10 cellular contexts compared by ENCODE assay signal in the genomic region with DNA sequence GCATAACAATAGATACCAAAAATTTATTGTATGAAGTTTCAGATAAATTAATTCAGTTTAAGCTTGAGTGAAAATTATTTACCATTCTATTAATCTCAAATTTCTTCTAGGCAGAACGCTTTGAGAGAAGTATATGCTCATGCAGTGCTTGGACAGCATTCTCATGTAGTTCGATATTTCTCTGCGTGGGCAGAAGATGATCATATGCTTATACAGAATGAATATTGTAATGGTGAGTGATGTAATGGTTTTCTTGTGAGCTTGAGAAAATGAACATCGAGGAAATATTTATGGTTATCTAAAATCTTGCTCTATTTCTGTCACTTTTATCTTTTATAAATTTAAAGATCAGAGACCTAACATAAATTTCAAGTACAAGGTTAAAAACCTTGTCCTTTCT. TPM values are rescaled to one million over a fixed set of nuclear protein-coding genes. Genes with fewer than 3 reads are reported as not detected.
DNase-seq lines count a peak whose midpoint lies in the region; ATAC-seq, FAIRE-seq and TF ChIP-seq lines count a peak whose summit lies in the region.
"Had no signal": no experiment of that assay in that cellular context is flagged by ENCODE, and none has a peak within 500 bp of the region (broad histone marks: within the 10 kb centered on the region; RNA-seq: fewer than 3 reads in every experiment).

No MANE protein-coding gene starts in this region.

- H4K20me1 ChIP-seq in keratinocyte (ENCODE audit: control insufficient read depth, extremely low read depth, insufficient read depth, low read length) = no peaks in the 10 kb centered on the region

- peak overlapping the region; percentile 83 for H3K4me2 ChIP-seq in keratinocyte (ENCODE audit: control insufficient read depth, extremely low read depth, insufficient read depth, low read depth, low read length)

- peaks cover 81% of the 10 kb centered on the region for H3K79me2 ChIP-seq in keratinocyte (ENCODE audit: control insufficient read depth, insufficient read depth, low read length)

- H3K4me1 ChIP-seq in left ventricle myocardium inferior = peaks cover 54% of the 10 kb centered on the region
- peaks cover 9 to 11% of the 10 kb centered on the region in 2 donors for H3K4me1 ChIP-seq in ascending aorta
- H3K4me1 ChIP-seq in keratinocyte (ENCODE audit: control insufficient read depth, extremely low read depth, insufficient read depth, low read length) = peaks cover 13% of the 10 kb centered on the region
- H3K4me1 ChIP-seq in vagina = peaks cover 37% of the 10 kb centered on the region

- TF ChIP-seq CTCF in left ventricle myocardium inferior (IDR thresholded peaks at IDR 0.05; ENCODE audit: borderline replicate concordance) (no peak), ascending aorta (IDR thresholded peaks at IDR 0.05) (no peak), keratinocyte (optimal IDR thresholded peaks at IDR 0.05 in 1 of 3, IDR thresholded peaks at IDR 0.05 in 1 of 3, conservative IDR thresholded peaks at IDR 0.05 in 1 of 3; ENCODE audit: extremely low read depth in 1 of 3, insufficient read depth in 2 of 3, low read length in 3 of 3) (no peak), vagina (IDR thresholded peaks at IDR 0.05) (no peak)

- H3K27ac ChIP-seq in left ventricle myocardium inferior (replicated peaks) (peak overlapping the region; percentile 98), ascending aorta (peak overlapping the region; percentile 89 to 98), keratinocyte (ENCODE audit: control insufficient read depth, insufficient read depth, low read length) (peak overlapping the region; percentile 95), vagina (peak overlapping the region; percentile 70)

- dilution Hi-C loops in keratinocyte (cut with MboI; ENCODE audit: extremely low pct_ligation_motif_present, low sequenced_read_pairs) = no loop called here

- H3K9me3 ChIP-seq in left ventricle myocardium inferior (replicated peaks) = no peaks in the 10 kb centered on the region
- no peaks in the 10 kb centered on the region for H3K9me3 ChIP-seq in ascending aorta
- H3K9me3 ChIP-seq in keratinocyte (ENCODE audit: control insufficient read depth, low read depth, low read length) = no peaks in the 10 kb centered on the region
- no peaks in the 10 kb centered on the region for H3K9me3 ChIP-seq in vagina

- DNase-seq in left ventricle myocardium inferior = no peak
- DNase-seq in cardiac septum (ENCODE audit: low spot score) = no peak
- no peak for DNase-seq in ascending aorta (ENCODE audit: low spot score in 2 of 2)
- DNase-seq in keratinocyte (ENCODE audit: low read depth, low spot score) = no peak
- no peak for DNase-seq in vagina (ENCODE audit: extremely low spot score in 2 of 2)
- no peak for DNase-seq in HTR-8/SVneo (ENCODE audit: insufficient read length, low spot score)
- DNase-seq: DMS 273 treated with DMSO at 0.1 percent for 48 hours, NCI-H1694 treated with DMSO at 0.1 percent for 48 hours had no signal

- no peaks in the 10 kb centered on the region for H3K27me3 ChIP-seq in left ventricle myocardium inferior (ENCODE audit: low read depth)
- no peaks in the 10 kb centered on the region for H3K27me3 ChIP-seq in ascending aorta
- H3K27me3 ChIP-seq in keratinocyte (ENCODE audit: control insufficient read depth, extremely low read depth, insufficient read depth, low read length) = no peaks in the 10 kb centered on the region
- H3K27me3 ChIP-seq in vagina = no peaks in the 10 kb centered on the region

- H3K4me3 ChIP-seq in left ventricle myocardium inferior (peak overlapping the region; percentile 84), ascending aorta (peak overlapping the region; percentile 89 to 98), keratinocyte (ENCODE audit: control insufficient read depth in 2 of 3, extremely low read depth in 1 of 3, insufficient read depth in 2 of 3, low read depth in 1 of 3, low read length in 3 of 3) (peak overlapping the region; percentile 71 to 86 (median 71)), vagina (peak overlapping the region in 1 of 2 donors; percentile 87)

- ATAC-seq in GM21737 (IDR thresholded peaks at IDR 0.05; ENCODE audit: unreplicated experiment) (no peak), HG03139 (IDR thresholded peaks at IDR 0.05; ENCODE audit: unreplicated experiment) (no peak)

- no peaks in the 10 kb centered on the region for H3K9me1 ChIP-seq in keratinocyte (ENCODE audit: control insufficient read depth, extremely low read depth, insufficient read depth, low read length)

- TF ChIP-seq POLR2A in vagina (IDR thresholded peaks at IDR 0.05) = no peak

- intact Hi-C loops in left ventricle myocardium inferior (cut with micrococcal nuclease) = no loop called here
- intact Hi-C loops in cardiac septum (cut with DNase I) = loop anchor here (10.0 kb wide), 1 partner anchor 718 kb away; a partner anchor contains a TSS
- intact Hi-C loops in ascending aorta (cut with DNase I) = loop anchor here (2.0 to 10.0 kb wide), 3 partner anchors 36 to 1228 kb away; a partner anchor contains a TSS
- intact Hi-C loops in vagina (cut with DNase I) = no loop called here

- no peak overlapping the region for H2AFZ ChIP-seq in keratinocyte (ENCODE audit: control insufficient read depth, low read length)

- FAIRE-seq in keratinocyte (lab: Jason Lieb, UNC) (no peak), HTR-8/SVneo (lab: Jason Lieb, UNC) (no peak)

- H3K36me3 ChIP-seq in left ventricle myocardium inferior (peaks cover 18% of the 10 kb centered on the region), ascending aorta (peaks cover 4 to 16% of the 10 kb centered on the region in 2 donors), keratinocyte (ENCODE audit: control insufficient read depth in 2 of 2, extremely low read depth in 1 of 2, insufficient read depth in 2 of 2, low read length in 2 of 2) (peaks cover 8 to 18% of the 10 kb centered on the region in 2 experiments), vagina (peaks cover 0 to 12% of the 10 kb centered on the region in 2 donors)

- peak overlapping the region; percentile 87 for H3K9ac ChIP-seq in keratinocyte (ENCODE audit: control insufficient read depth, extremely low read depth, insufficient read depth, low read length)

RNA-seq across cellular contexts. Expression of a gene that starts 3.6 kb away (rescaled TPM):
- total RNA-seq in left ventricle myocardium inferior = 41.8 TPM
- 95.1 TPM for total RNA-seq in cardiac septum
- 20.8 TPM for total RNA-seq in ascending aorta
- 18.2 to 39.2 TPM (median 19.9 TPM) in 3 replicates for polyA plus RNA-seq in keratinocyte
- polyA plus RNA-seq in keratinocyte (2011; ENCODE audit: low read depth) = 169 TPM
- polyA plus RNA-seq in keratinocyte (2011; cell fraction: cytosol; rRNA removed) = 8.5 and 15.1 TPM in 2 replicates
- 29.7 and 38.1 TPM in 2 replicates for polyA plus RNA-seq in keratinocyte (2011; cell fraction: nucleus; rRNA removed)
- 11.3 and 33.3 TPM in 2 replicates for polyA plus RNA-seq in keratinocyte (2012; ENCODE audit: low replicate concordance)
- 3.1 to 33.5 TPM (median 19.8 TPM) in 3 replicates for polyA minus RNA-seq in keratinocyte
- polyA minus RNA-seq in keratinocyte (2011; cell fraction: cytosol; rRNA and poly(A)+ RNA removed) = 10.6 TPM
- polyA minus RNA-seq in keratinocyte (2011; cell fraction: nucleus; rRNA and poly(A)+ RNA removed) = 16.2 and 29.6 TPM in 2 replicates
- total RNA-seq in vagina = 22.1 TPM

Comparison
In these comparisons a context has a peak if more than half of its experiments do, and no peak if none do; other contexts are left out.
1. intact Hi-C loops: an anchor here in cardiac septum (10.0 kb wide) and ascending aorta (2.0 to 10.0 kb wide); none called in left ventricle myocardium inferior and vagina.